9 cellular contexts compared by ENCODE assay signal in the genomic region with DNA sequence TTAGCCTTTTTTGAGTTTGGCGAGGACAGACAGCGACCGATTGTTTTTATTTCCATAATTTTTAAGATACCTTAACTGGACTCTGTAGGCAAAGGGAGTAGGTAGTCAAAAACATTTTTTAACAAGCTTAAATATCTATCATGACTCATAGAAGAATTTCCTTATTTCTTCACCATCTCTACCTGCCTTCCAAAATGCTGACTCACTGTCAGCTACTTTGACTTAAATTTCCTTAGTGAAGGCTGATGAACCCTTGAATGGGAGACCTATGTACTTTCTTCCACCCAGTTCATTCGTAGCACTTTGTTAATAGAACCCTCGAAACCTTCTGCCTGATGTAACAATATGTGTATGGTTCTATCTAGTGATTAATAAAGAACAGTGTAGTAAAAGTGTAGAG. TPM values are rescaled to one million over a fixed set of nuclear protein-coding genes. Genes with fewer than 3 reads are reported as not detected.
DNase-seq lines count a peak whose midpoint lies in the region; ATAC-seq and TF ChIP-seq lines count a peak whose summit lies in the region.
"Had no signal": no experiment of that assay in that cellular context is flagged by ENCODE, and none has a peak within 500 bp of the region (broad histone marks: within the 10 kb centered on the region; RNA-seq: fewer than 3 reads in every experiment).

No MANE protein-coding gene starts in this region.

- H3K27ac ChIP-seq in suprapubic skin (no peak overlapping the region), aorta (ENCODE audit: low read depth in 1 of 2, low read length in 2 of 2) (peak overlapping the region in 1 of 2 donors; percentile 43)

- intact Hi-C loops in aorta (cut with DNase I): no loop called here

- no peak for TF ChIP-seq POLR2A in suprapubic skin (IDR thresholded peaks at IDR 0.05)

- H3K9me3 Mint-ChIP-seq in progenitor cell of endocrine pancreas (ENCODE audit: low read depth): no peaks in the 10 kb centered on the region

- WGBS in suprapubic skin: 59% methylated on average over 5 of the region's 5 CpGs
- WGBS in aorta, 2 donors: 53 to 64% methylated on average over 5 of the region's 5 CpGs

- H3K27ac Mint-ChIP-seq in progenitor cell of endocrine pancreas: peak overlapping the region; percentile 77

- no peaks in the 10 kb centered on the region for H3K9me3 ChIP-seq in endocrine pancreas (ENCODE audit: control insufficient read depth, low read length)
- H3K9me3 ChIP-seq in suprapubic skin: no peaks in the 10 kb centered on the region
- H3K9me3 ChIP-seq in aorta (ENCODE audit: control insufficient read depth, low read length): no peaks in the 10 kb centered on the region

- H3K27me3 ChIP-seq in endocrine pancreas (ENCODE audit: control insufficient read depth, insufficient read depth, low read length): no peaks in the 10 kb centered on the region
- no peaks in the 10 kb centered on the region for H3K27me3 ChIP-seq in suprapubic skin
- H3K27me3 ChIP-seq in aorta (ENCODE audit: control insufficient read depth in 1 of 2, insufficient read depth in 2 of 2, low read length in 1 of 2): no peaks in the 10 kb centered on the region

- peak overlapping the region; percentile 46 for H3K4me3 Mint-ChIP-seq in progenitor cell of endocrine pancreas (ENCODE audit: low read depth)

- no peaks in the 10 kb centered on the region for H3K36me3 Mint-ChIP-seq in progenitor cell of endocrine pancreas (ENCODE audit: insufficient read depth)

- TF ChIP-seq EP300 in suprapubic skin (IDR thresholded peaks at IDR 0.05): no peak

- no peaks in the 10 kb centered on the region for H3K36me3 ChIP-seq in endocrine pancreas (ENCODE audit: control insufficient read depth, insufficient read depth, low read length)
- no peaks in the 10 kb centered on the region for H3K36me3 ChIP-seq in suprapubic skin
- H3K36me3 ChIP-seq in aorta (ENCODE audit: control insufficient read depth in 1 of 2, insufficient read depth in 2 of 2, low read length in 1 of 2): no peaks in the 10 kb centered on the region

- ATAC-seq in GM21825 (IDR thresholded peaks at IDR 0.05; ENCODE audit: unreplicated experiment) (no peak), aorta (ENCODE audit: low FRiP score) (no peak)

- peaks cover 21% of the 10 kb centered on the region for H3K4me1 Mint-ChIP-seq in progenitor cell of endocrine pancreas (ENCODE audit: low read depth)

- TF ChIP-seq CTCF in progenitor cell of endocrine pancreas (IDR thresholded peaks at IDR 0.05; ENCODE audit: unreplicated experiment): no peak
- no peak for TF ChIP-seq CTCF in suprapubic skin (IDR thresholded peaks at IDR 0.05)

- DNase-seq in NCI-H69 (lab: John Stamatoyannopoulos, UW): peak; percentile 30
- no peak for DNase-seq in progenitor cell of endocrine pancreas (ENCODE audit: low spot score, unreplicated experiment)
- no peak for DNase-seq in suprapubic skin (ENCODE audit: low spot score in 2 of 2)
- DNase-seq in NK-92 treated with Interleukin-12 subunit alpha and Interleukin-12 subunit beta, amount 100 ng/mL, for 24 hours (lab: John Stamatoyannopoulos, UW): no peak
- no peak for DNase-seq in aorta

- H3K27me3 Mint-ChIP-seq in progenitor cell of endocrine pancreas: no peaks in the 10 kb centered on the region

- H3K4me1 ChIP-seq in endocrine pancreas (ENCODE audit: control insufficient read depth, insufficient read depth, low read length) (peaks cover 18% of the 10 kb centered on the region), suprapubic skin (peaks cover 33% of the 10 kb centered on the region), aorta (ENCODE audit: control insufficient read depth in 1 of 2, insufficient read depth in 2 of 2, low read length in 2 of 2) (peaks cover 0 to 4% of the 10 kb centered on the region in 2 donors)
- H3K4me1 ChIP-seq: parathyroid adenoma had no signal

- H3K4me3 ChIP-seq in GM08714 (ENCODE audit: low read length) (peak overlapping the region; percentile 95; the same call in 1 of the 2 replicates), endocrine pancreas (ENCODE audit: control insufficient read depth, insufficient read depth, low read length) (peak overlapping the region; percentile 96), suprapubic skin (no peak overlapping the region), aorta (ENCODE audit: low read length in 2 of 2) (no peak overlapping the region)

- H3K9ac ChIP-seq in endocrine pancreas (ENCODE audit: control insufficient read depth, insufficient read depth, low read length): no peak overlapping the region
- H3K9ac ChIP-seq: parathyroid adenoma had no signal

RNA-seq across cellular contexts. Expression of a gene that starts 1.1 kb away (rescaled TPM):
- 45.0 TPM in 2 replicates for total RNA-seq in progenitor cell of endocrine pancreas
- total RNA-seq in suprapubic skin: 10 to 100 TPM; 13.4 to 16.4 (median 15.0) TPM
- 10 to 100 TPM; 36.4 to 40.6 TPM for total RNA-seq in aorta
- polyA plus RNA-seq in aorta: 10 to 100 TPM; 24.8 to 28.3 TPM

Comparison
In these comparisons a context has a peak if more than half of its experiments do, and no peak if none do; other contexts are left out.
1. H3K4me3 ChIP-seq: peak in GM08714 (single experiment) and endocrine pancreas (single experiment); none in suprapubic skin (single experiment) and aorta (0 of 2).